ENCODE assay signal across 1 cellular context in the genomic region with DNA sequence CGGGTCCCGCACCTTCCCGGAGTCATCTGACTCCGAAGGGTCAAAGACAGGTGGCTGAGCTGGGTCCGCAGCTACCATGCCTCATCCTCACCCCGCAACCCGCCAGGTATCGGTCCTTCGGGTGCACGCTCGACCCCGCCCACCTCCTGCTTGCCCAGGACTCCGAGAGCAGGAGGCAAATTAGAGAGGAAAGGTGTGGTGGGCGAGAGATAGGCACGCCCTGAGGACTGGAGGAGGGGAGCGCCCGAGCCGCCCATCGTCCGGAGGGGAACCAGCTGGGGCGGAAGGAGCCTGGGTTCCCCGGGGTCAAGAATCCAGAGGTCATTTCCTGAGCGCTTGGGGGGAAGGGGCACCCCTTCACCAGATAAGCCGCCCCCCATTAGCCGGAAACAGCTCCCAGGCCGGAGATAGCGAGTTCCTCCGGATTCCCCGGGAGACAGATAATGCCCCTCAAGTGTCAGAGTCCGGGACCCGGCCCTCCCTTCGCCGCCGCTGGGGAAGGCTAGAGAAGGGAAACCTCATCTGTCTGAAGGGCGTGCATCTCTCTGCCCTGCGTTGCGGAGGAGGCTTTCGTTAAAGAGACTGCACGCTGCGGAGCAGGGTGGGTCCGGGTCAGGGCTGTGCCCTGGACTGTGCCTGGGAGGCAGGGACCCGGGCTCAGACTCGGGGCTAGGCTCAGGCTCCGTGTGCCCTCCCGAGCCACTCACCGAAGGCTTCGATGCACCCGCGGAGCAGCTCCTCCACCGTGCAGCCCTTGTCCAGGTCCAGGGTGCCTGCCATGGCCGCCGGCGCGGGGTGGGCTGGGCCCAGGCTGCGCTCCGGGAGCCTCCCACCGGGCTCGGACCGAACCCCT.
TF ChIP-seq lines count a peak whose summit lies in the region.

No MANE protein-coding gene starts in this region.

TF ChIP-seq in HEK293, 187 proteins besides CTCF, POLR2A, EP300 and RAD21 (continued from another document):
- TF ChIP-seq KLF17 (tag by site-specific recombination; IDR thresholded peaks at IDR 0.05) (no peak), ZNF37A (tag by site-specific recombination; IDR thresholded peaks at IDR 0.05) (no peak), EGR2 (tag by site-specific recombination; IDR thresholded peaks at IDR 0.05; ENCODE audit: low read depth) (no peak; the same call in 1 of the 2 replicates), ZNF266 (tag by site-specific recombination; IDR thresholded peaks at IDR 0.05; ENCODE audit: low read depth) (no peak), ZNF600 (tag by site-specific recombination; IDR thresholded peaks at IDR 0.05) (0 out of 2 replicates have a peak, but pooled peaks have one; percentile 38), ZNF596 (tag by site-specific recombination; IDR thresholded peaks at IDR 0.05) (no peak), KLF1 (tag by site-specific recombination; IDR thresholded peaks at IDR 0.05) (peak; percentile 54; the same call in 1 of the 2 replicates), ZNF391 (tag by site-specific recombination; IDR thresholded peaks at IDR 0.05; ENCODE audit: borderline replicate concordance, low read depth) (no peak), ZNF658 (tag by site-specific recombination; IDR thresholded peaks at IDR 0.05) (no peak), ZNF221 (tag by site-specific recombination; IDR thresholded peaks at IDR 0.05; ENCODE audit: borderline replicate concordance) (no peak)
TF ChIP-seq in HEK293: peak in this region for 2.
